9 cellular contexts compared by ENCODE assay signal in genomic region chr11:72012897-72013721, GRCh38. TPM values are rescaled to one million over a fixed set of nuclear protein-coding genes. Genes with fewer than 3 reads are reported as not detected.
DNase-seq lines count a peak whose midpoint lies in the region; ATAC-seq and TF ChIP-seq lines count a peak whose summit lies in the region.
"Had no signal": no experiment of that assay in that cellular context is flagged by ENCODE, and none has a peak within 500 bp of the region (broad histone marks: within the 10 kb centered on the region; RNA-seq: fewer than 3 reads in every experiment).

No MANE protein-coding gene starts in this region.

- TF ChIP-seq CTCF in esophagus squamous epithelium (IDR thresholded peaks at IDR 0.05) (peak in 2 of 6 experiments; percentile 6 to 36), vagina (IDR thresholded peaks at IDR 0.05) (no peak)

- intact Hi-C loops in esophagus squamous epithelium (cut with DNase I) (no loop called here), vagina (cut with DNase I) (no loop called here)

- H3K27me3 ChIP-seq in esophagus squamous epithelium (no peaks in the 10 kb centered on the region), vagina (no peaks in the 10 kb centered on the region)

- H3K36me3 ChIP-seq in esophagus squamous epithelium (peaks cover 82 to 100% (median 98%) of the 10 kb centered on the region in 3 donors), vagina (peaks cover 2 to 100% of the 10 kb centered on the region in 2 donors)

- no peak for ATAC-seq in HG02571 (IDR thresholded peaks at IDR 0.05; ENCODE audit: unreplicated experiment)

- TF ChIP-seq POLR2A in esophagus squamous epithelium (IDR thresholded peaks at IDR 0.05), result no peak
- TF ChIP-seq POLR2A in vagina (IDR thresholded peaks at IDR 0.05), result no peak

- H3K4me3 ChIP-seq in esophagus squamous epithelium (no peak overlapping the region), vagina (no peak overlapping the region)

- H3K4me1 ChIP-seq in esophagus squamous epithelium (peaks cover 19 to 73% (median 34%) of the 10 kb centered on the region in 3 donors), vagina (peaks cover 41% of the 10 kb centered on the region)

- H3K9me3 ChIP-seq in esophagus squamous epithelium (no peaks in the 10 kb centered on the region), vagina (no peaks in the 10 kb centered on the region)

- DNase-seq in activated effector memory CD4-positive, alpha-beta T cell treated with anti-CD3 and anti-CD28 coated beads, Interleukin-2, amount 50 U/mL, for 16 hours, result peak; percentile 46
- DNase-seq in activated effector memory CD4-positive, alpha-beta T cell treated with Interleukin-2 at 50 U/mL for 16 hours, result no peak
- no peak for DNase-seq in esophagus squamous epithelium (lab: John Stamatoyannopoulos, UW)
- DNase-seq in myocyte (ENCODE audit: low read depth), result peak; percentile 90
- no peak for DNase-seq in vagina (ENCODE audit: extremely low spot score in 2 of 2)
- DNase-seq in activated naive CD4-positive, alpha-beta T cell treated with anti-CD3 and anti-CD28 coated beads, Interleukin-2, amount 50 U/mL, for 16 hours, result no peak
- no peak for DNase-seq in GF-D8 (lab: John Stamatoyannopoulos, UW)
- DNase-seq: NCI-H526 had no signal

- 62 to 63% methylated on average over 12 to 14 of the region's 33 CpGs for WGBS in esophagus squamous epithelium, 2 donors

- H3K27ac ChIP-seq in esophagus squamous epithelium, result peak overlapping the region; percentile 42 to 80 (median 64)
- H3K27ac ChIP-seq in vagina, result peak overlapping the region; percentile 38

RNA-seq across cellular contexts. Expression of gene IL18BP, which starts 14.4 kb away (rescaled TPM):
- total RNA-seq in esophagus squamous epithelium (1 to 10 TPM; 1.6 to 6.5 (median 4.8) TPM), myocyte (2.4 and 4.1 TPM in 2 replicates), vagina (2.7 TPM)
- 6.7 TPM for polyA plus RNA-seq in myocyte (2012)

Comparison
In these comparisons a context has a peak if more than half of its experiments do, and no peak if none do; other contexts are left out.
1. DNase-seq: peak in activated effector memory CD4-positive, alpha-beta T cell treated with anti-CD3 and anti-CD28 coated beads, Interleukin-2, amount 50 U/mL, for 16 hours (single experiment) and myocyte (single experiment); none in activated effector memory CD4-positive, alpha-beta T cell treated with Interleukin-2 at 50 U/mL for 16 hours (single experiment), esophagus squamous epithelium (single experiment), vagina (0 of 2), activated naive CD4-positive, alpha-beta T cell treated with anti-CD3 and anti-CD28 coated beads, Interleukin-2, amount 50 U/mL, for 16 hours (single experiment) and GF-D8 (single experiment).